ENCODE assay signal across 9 cellular contexts in the genomic region with DNA sequence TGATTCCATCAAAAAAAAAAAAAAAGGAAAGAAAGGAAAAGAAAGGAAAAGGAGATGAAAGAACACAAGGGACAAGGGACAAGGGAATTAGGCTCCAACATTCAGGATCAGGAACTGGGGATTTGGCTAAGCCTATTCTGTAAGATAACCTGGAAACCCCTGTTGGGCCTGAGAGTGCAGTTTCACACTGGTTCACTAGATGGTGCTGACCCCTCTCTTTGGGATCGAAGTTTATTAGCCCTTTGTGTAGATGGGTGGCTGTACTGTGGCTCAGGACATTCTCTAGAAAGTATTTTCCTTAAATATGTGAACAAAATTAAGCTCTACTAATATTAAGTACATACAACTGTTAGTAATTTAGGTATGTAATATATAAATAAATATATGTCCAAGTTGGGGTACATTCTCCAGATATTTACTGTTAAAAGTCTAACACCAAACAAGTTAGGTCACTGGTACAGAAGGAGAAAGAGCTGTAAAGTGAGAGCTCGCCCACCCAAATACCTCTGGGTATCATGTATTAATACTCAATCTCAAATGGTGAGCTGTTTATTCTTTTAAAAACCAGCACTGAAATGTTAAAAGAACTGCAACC. TPM values are rescaled to one million over a fixed set of nuclear protein-coding genes. Genes with fewer than 3 reads are reported as not detected.
A peak's percentile ranks its signal among the peaks of the same experiment; 100 is the strongest.
DNase-seq lines count a peak whose midpoint lies in the region; ATAC-seq and TF ChIP-seq lines count a peak whose summit lies in the region.
"Had no signal": no experiment of that assay in that cellular context is flagged by ENCODE, and none has a peak within 500 bp of the region (broad histone marks: within the 10 kb centered on the region; RNA-seq: fewer than 3 reads in every experiment).

No MANE protein-coding gene starts in this region.

- no peaks in the 10 kb centered on the region for H3K9me3 ChIP-seq in Peyer's patch
- H3K9me3 ChIP-seq in mammary epithelial cell (replicated peaks; ENCODE audit: insufficient read depth, low read length), result no peaks in the 10 kb centered on the region

- peaks cover 18 to 46% of the 10 kb centered on the region in 2 donors for H3K4me1 Mint-ChIP-seq in stimulated activated naive B cell treated with anti-CD40 and anti-IgM and Interleukin-4, amounts not matched to agents 10 μg/mL and 1 μg/mL and 100 μg/mL, for 72 hours

- TF ChIP-seq CTCF in Peyer's patch (IDR thresholded peaks at IDR 0.05) (peak in 5 of 6 experiments; percentile 4 to 78 (median 71)), mammary epithelial cell (conservative IDR thresholded peaks at IDR 0.05 in 1 of 2, IDR thresholded peaks at IDR 0.05 in 1 of 2; ENCODE audit: extremely low read depth in 1 of 2, insufficient read depth in 1 of 2, low read depth in 1 of 2, low read length in 2 of 2) (peak; percentile 89 to 91), kidney epithelial cell (IDR thresholded peaks at IDR 0.05; ENCODE audit: insufficient read depth, low read length, poor library complexity, severe bottlenecking) (peak; percentile 90)

- H3K27ac ChIP-seq in Peyer's patch, result no peak overlapping the region
- H3K27ac ChIP-seq in mammary epithelial cell (ENCODE audit: insufficient read depth, low read depth, low read length), result no peak overlapping the region
- H3K27ac ChIP-seq: epithelial cell of prostate had no signal

- H3K4me3 Mint-ChIP-seq in stimulated activated naive B cell treated with anti-CD40 and anti-IgM and Interleukin-4, amounts not matched to agents 10 μg/mL and 1 μg/mL and 100 μg/mL, for 72 hours, result no peak overlapping the region

- WGBS in mammary epithelial cell (ENCODE audit: low coverage, missing lambda C conversion rate), result 0% methylated on average over 2 of the region's 2 CpGs

- H3K4me3 ChIP-seq in Peyer's patch (no peak overlapping the region), mammary epithelial cell (replicated peaks in 1 of 3; ENCODE audit: insufficient read depth in 1 of 3, low read depth in 2 of 3, low read length in 3 of 3) (no peak overlapping the region), kidney epithelial cell (ENCODE audit: low read depth, low read length) (no peak overlapping the region)

- no peak overlapping the region for H2AFZ ChIP-seq in mammary epithelial cell (ENCODE audit: low read depth, low read length)

- H3K4me2 ChIP-seq in mammary epithelial cell (ENCODE audit: insufficient read depth, low read depth, low read length), result no peak overlapping the region

- H3K4me1 ChIP-seq in Peyer's patch (no peaks in the 10 kb centered on the region), mammary epithelial cell (ENCODE audit: insufficient read depth, low read length) (no peaks in the 10 kb centered on the region)

- H3K27me3 Mint-ChIP-seq in stimulated activated naive B cell treated with anti-CD40 and anti-IgM and Interleukin-4, amounts not matched to agents 10 μg/mL and 1 μg/mL and 100 μg/mL, for 72 hours, result no peaks in the 10 kb centered on the region

- no peak overlapping the region for H3K27ac Mint-ChIP-seq in stimulated activated naive B cell treated with anti-CD40 and anti-IgM and Interleukin-4, amounts not matched to agents 10 μg/mL and 1 μg/mL and 100 μg/mL, for 72 hours

- H3K9me3 Mint-ChIP-seq in stimulated activated naive B cell treated with anti-CD40 and anti-IgM and Interleukin-4, amounts not matched to agents 10 μg/mL and 1 μg/mL and 100 μg/mL, for 72 hours, result no peaks in the 10 kb centered on the region

- dilution Hi-C loops in mammary epithelial cell (cut with HindIII; ENCODE audit: low sequenced_read_pairs), result no loop called here

- H3K79me2 ChIP-seq in mammary epithelial cell (ENCODE audit: insufficient read depth, low read length), result no peaks in the 10 kb centered on the region

- no peaks in the 10 kb centered on the region for H3K36me3 ChIP-seq in Peyer's patch
- H3K36me3 ChIP-seq in mammary epithelial cell (ENCODE audit: insufficient read depth, low read length), result no peaks in the 10 kb centered on the region
- no peaks in the 10 kb centered on the region for H3K36me3 ChIP-seq in kidney epithelial cell (ENCODE audit: control insufficient read depth, insufficient read depth, low read length)

- intact Hi-C loops in mammary epithelial cell (cut with micrococcal nuclease), result loop anchor here (1.0 kb wide), 1 partner anchor 215 kb away; no protein-coding TSS in a partner anchor

- no peak for TF ChIP-seq POLR2A in Peyer's patch (IDR thresholded peaks at IDR 0.05)

- no TSS peak for BruUV-seq in mammary epithelial cell (replicated peaks; lab: Mats Ljungman, UMichigan)

- no peak overlapping the region for H3K9ac ChIP-seq in mammary epithelial cell (ENCODE audit: insufficient read depth, low read length)

- H4K20me1 ChIP-seq in mammary epithelial cell (ENCODE audit: insufficient read depth, low read length), result no peaks in the 10 kb centered on the region

- CTCF ChIA-PET in mammary epithelial cell (lab: Charles Lee; ENCODE audit: low non-redundant PET), result no interaction called here

- H3K36me3 Mint-ChIP-seq in stimulated activated naive B cell treated with anti-CD40 and anti-IgM and Interleukin-4, amounts not matched to agents 10 μg/mL and 1 μg/mL and 100 μg/mL, for 72 hours, result peaks cover 7 to 13% of the 10 kb centered on the region in 2 donors

- in situ Hi-C loops in mammary epithelial cell (cut with MboI; ENCODE audit: low sequenced_read_pairs in 2 of 2), result loop anchor here (10.0 kb wide), 1 partner anchor 220 kb away; no protein-coding TSS in a partner anchor

- DNase-seq in NCI-H510A treated with DMSO at 0.1 percent for 48 hours (lab: John Stamatoyannopoulos, UW) (peak; percentile 0), NCI-H510A (lab: John Stamatoyannopoulos, UW) (no peak), HT1080 (ENCODE audit: low read depth) (peak; percentile 63), Peyer's patch (peak in 1 of 3 donors; percentile 68), mammary epithelial cell (peak; percentile 43), kidney epithelial cell (ENCODE audit: low read depth) (no peak)
- DNase-seq in stimulated activated naive B cell treated with anti-CD40 and anti-IgM and Interleukin-4, amounts not matched to agents 10 μg/mL and 1 μg/mL and 100 μg/mL, for 72 hours, result peak; percentile 41

- no peaks in the 10 kb centered on the region for H3K27me3 ChIP-seq in Peyer's patch
- H3K27me3 ChIP-seq in mammary epithelial cell (ENCODE audit: insufficient read depth, low read length), result peaks cover 2% of the 10 kb centered on the region
- no peaks in the 10 kb centered on the region for H3K27me3 ChIP-seq in kidney epithelial cell (ENCODE audit: control insufficient read depth, insufficient read depth, low read length)

- peak; percentile 86 for ATAC-seq in GM21529 (IDR thresholded peaks at IDR 0.05; ENCODE audit: unreplicated experiment)
- ATAC-seq in stimulated activated naive B cell treated with anti-CD40 and anti-IgM and Interleukin-4, amounts not matched to agents 10 μg/mL and 1 μg/mL and 100 μg/mL, for 72 hours (replicated peaks), result peak; percentile 87 to 91

RNA-seq across cellular contexts. Expression of a gene that starts 6.3 kb away (rescaled TPM):
- 0.07 TPM in 1 of 2 replicates, not detected in the other for total RNA-seq in HT1080 (2014; rRNA removed; shearing (Covaris generic))
- polyA plus RNA-seq in HT1080 (2015; cell fraction: cytosol; rRNA removed), result 0.20 TPM in 1 of 2 replicates, not detected in the other
- polyA plus RNA-seq in HT1080 (2015; cell fraction: nucleus; rRNA removed), result 0.26 TPM in 1 of 2 replicates, not detected in the other
- total RNA-seq in Peyer's patch (1 to 10 TPM in 3 of 4 donors, not detected in 1; 3.2 to 7.2 (median 4.1) TPM), mammary epithelial cell (not detected), kidney epithelial cell (not detected in 2 replicates)
- not detected for polyA plus RNA-seq in mammary epithelial cell
- polyA minus RNA-seq in mammary epithelial cell, result not detected

RNA-seq across cellular contexts. Expression of a gene that starts 15.9 kb away (rescaled TPM):
- total RNA-seq in HT1080 (2014; rRNA removed; shearing (Covaris generic)), result not detected in 2 replicates
- polyA plus RNA-seq in HT1080 (2015; cell fraction: cytosol; rRNA removed), result not detected in 2 replicates
- polyA plus RNA-seq in HT1080 (2015; cell fraction: nucleus; rRNA removed), result not detected in 2 replicates
- total RNA-seq in Peyer's patch (not detected), mammary epithelial cell (not detected), kidney epithelial cell (not detected in 2 replicates)
- not detected for polyA plus RNA-seq in mammary epithelial cell
- not detected for polyA minus RNA-seq in mammary epithelial cell

RNA-seq across cellular contexts. Expression of a gene that starts 57.8 kb away (rescaled TPM):
- total RNA-seq in HT1080 (2014; rRNA removed; shearing (Covaris generic)), result 0.05 and 0.23 TPM in 2 replicates
- polyA plus RNA-seq in HT1080 (2015; cell fraction: cytosol; rRNA removed), result 0.14 and 0.18 TPM in 2 replicates
- polyA plus RNA-seq in HT1080 (2015; cell fraction: nucleus; rRNA removed), result 0.22 and 1.1 TPM in 2 replicates
- total RNA-seq in Peyer's patch, result 10 to 100 TPM in 3 of 4 donors, 1 to 10 TPM in 1; 4.1 to 27.2 (median 18.0) TPM
- not detected for total RNA-seq in mammary epithelial cell
- not detected for polyA plus RNA-seq in mammary epithelial cell
- not detected for polyA minus RNA-seq in mammary epithelial cell
- not detected in 2 replicates for total RNA-seq in kidney epithelial cell

Comparison
In these comparisons a context has a peak if more than half of its experiments do, and no peak if none do; other contexts are left out.
1. DNase-seq: peak in NCI-H510A treated with DMSO at 0.1 percent for 48 hours (single experiment), HT1080 (single experiment), mammary epithelial cell (single experiment) and stimulated activated naive B cell treated with anti-CD40 and anti-IgM and Interleukin-4, amounts not matched to agents 10 μg/mL and 1 μg/mL and 100 μg/mL, for 72 hours (single experiment); none in NCI-H510A (single experiment) and kidney epithelial cell (single experiment).
2. Peak in every context shown above with its lines, with median percentiles within 50 percentile points of each other: CTCF ChIP-seq.